ENCODE assay signal across 18 cellular contexts in genomic region chr11:12469451-12469850, GRCh38.
A peak's percentile ranks its signal among the peaks of the same experiment; 100 is the strongest.
DNase-seq lines count a peak whose midpoint lies in the region; ATAC-seq and TF ChIP-seq lines count a peak whose summit lies in the region.
"Had no signal": no experiment of that assay in that cellular context is flagged by ENCODE, and none has a peak within 500 bp of the region (broad histone marks: within the 10 kb centered on the region; RNA-seq: fewer than 3 reads in every experiment).

No MANE protein-coding gene starts in this region.

- no peaks in the 10 kb centered on the region for H3K9me2 ChIP-seq in Karpas-422 (replicated peaks; ENCODE audit: insufficient read depth, low read length)

- H3K23ac ChIP-seq in mesenchymal stem cell (ENCODE audit: low read length in 2 of 2) = no peak overlapping the region
- no peak overlapping the region for H3K23ac ChIP-seq in mesendoderm (ENCODE audit: low read length)

- no peak overlapping the region for H3K18ac ChIP-seq in mesenchymal stem cell (ENCODE audit: low read depth in 1 of 2, low read length in 2 of 2)
- no peak overlapping the region for H3K18ac ChIP-seq in mesendoderm (ENCODE audit: low read length)

- peaks cover 0 to 4% of the 10 kb centered on the region in 2 donors for H3K36me3 ChIP-seq in esophagus (ENCODE audit: control insufficient read depth in 2 of 2, insufficient read depth in 2 of 2, low read length in 1 of 2)
- peaks cover 10% of the 10 kb centered on the region in 2 experiments for H3K36me3 ChIP-seq in mesenchymal stem cell (ENCODE audit: control insufficient read depth in 1 of 2, insufficient read depth in 2 of 2, low read depth in 1 of 2, low read length in 2 of 2)
- H3K36me3 ChIP-seq in thoracic aorta = peaks cover 8% of the 10 kb centered on the region
- H3K36me3 ChIP-seq in mesendoderm (ENCODE audit: control insufficient read depth, insufficient read depth, low read length) = no peaks in the 10 kb centered on the region
- no peaks in the 10 kb centered on the region for H3K36me3 ChIP-seq in Karpas-422 (ENCODE audit: insufficient read depth, low read length)

- no peaks in the 10 kb centered on the region for H3K9me3 ChIP-seq in esophagus (ENCODE audit: control insufficient read depth in 2 of 2, insufficient read depth in 1 of 2, low read depth in 1 of 2, low read length in 1 of 2)
- no peaks in the 10 kb centered on the region for H3K9me3 ChIP-seq in mesenchymal stem cell (ENCODE audit: control insufficient read depth, low read length)
- no peaks in the 10 kb centered on the region for H3K9me3 ChIP-seq in thoracic aorta
- H3K9me3 ChIP-seq in Karpas-422 (ENCODE audit: low read length) = no peaks in the 10 kb centered on the region

- H2AK5ac ChIP-seq in mesenchymal stem cell (ENCODE audit: low read length, severe bottlenecking) (no peak overlapping the region), mesendoderm (ENCODE audit: low read length) (no peak overlapping the region)

- no peak for ATAC-seq in thoracic aorta (ENCODE audit: insufficient number of reproducible peaks, low FRiP score, low read depth)
- ATAC-seq: activated CD8-positive, alpha-beta memory T cell treated with anti-CD3 and anti-CD28 coated beads, Interleukin-2, amount 10 ng/mL, durations not matched to agents 7 days and 5 days; GM12878; stimulated activated naive B cell treated with anti-CD40 and anti-IgM and Interleukin-4, amounts not matched to agents 10 μg/mL and 1 μg/mL and 100 μg/mL, for 72 hours had no signal

- 42 to 58% methylated on average over 3 of the region's 3 CpGs for WGBS in esophagus, 2 donors
- WGBS in mesenchymal stem cell = 92% methylated on average over 3 of the region's 3 CpGs
- no CpG with 5 or more reads among the region's 3 CpGs for WGBS in mesendoderm (ENCODE audit: extremely low coverage, insufficient coverage, low lambda C conversion rate)

- no peak overlapping the region for H2BK15ac ChIP-seq in mesenchymal stem cell (ENCODE audit: low read depth, poor library complexity, severe bottlenecking)
- no peak overlapping the region for H2BK15ac ChIP-seq in mesendoderm (replicated peaks; ENCODE audit: low read depth)

- H3K4me2 ChIP-seq in mesenchymal stem cell (ENCODE audit: low read length, poor library complexity, severe bottlenecking) (no peak overlapping the region), mesendoderm (ENCODE audit: low read length) (no peak overlapping the region), Karpas-422 (ENCODE audit: low read depth, low read length, poor library complexity, severe bottlenecking) (no peak overlapping the region)

- H3K4me1 ChIP-seq in esophagus (ENCODE audit: control insufficient read depth in 2 of 2, insufficient read depth in 2 of 2, low read length in 1 of 2) (peaks cover 0 to 2% of the 10 kb centered on the region in 2 donors), mesenchymal stem cell (ENCODE audit: control insufficient read depth, insufficient read depth, low read depth, low read length) (peaks cover 5% of the 10 kb centered on the region), thoracic aorta (ENCODE audit: control insufficient read depth in 1 of 2, low read depth in 2 of 2) (peaks cover 23 to 35% of the 10 kb centered on the region in 2 donors), mesendoderm (ENCODE audit: control insufficient read depth, low read depth, low read length) (peaks cover 16% of the 10 kb centered on the region), Karpas-422 (ENCODE audit: low read length) (peaks cover 18% of the 10 kb centered on the region)

- H3K14ac ChIP-seq in mesenchymal stem cell (ENCODE audit: low read length in 2 of 2) = no peak overlapping the region

- no peak overlapping the region for H3K4ac ChIP-seq in mesenchymal stem cell (ENCODE audit: low read depth in 1 of 2, low read length in 2 of 2)
- H3K4ac ChIP-seq in mesendoderm (ENCODE audit: low read depth, low read length) = no peak overlapping the region

- H4K91ac ChIP-seq in mesenchymal stem cell (ENCODE audit: low read length) = no peak overlapping the region

- no peaks in the 10 kb centered on the region for H4K20me1 ChIP-seq in Karpas-422 (ENCODE audit: insufficient read depth, low read depth, low read length)

- no peak overlapping the region for H4K5ac ChIP-seq in mesendoderm (ENCODE audit: low read length)

- H2BK5ac ChIP-seq in mesenchymal stem cell (ENCODE audit: low read depth, low read length, poor library complexity, severe bottlenecking) (no peak overlapping the region), mesendoderm (ENCODE audit: low read length) (no peak overlapping the region)

- no peak overlapping the region for H3K4me3 ChIP-seq in esophagus (ENCODE audit: low read depth in 1 of 2, low read length in 2 of 2)
- peak overlapping the region in 1 of 2 experiments; percentile 65 for H3K4me3 ChIP-seq in mesenchymal stem cell (ENCODE audit: insufficient read depth in 1 of 2, low read depth in 1 of 2, low read length in 2 of 2)
- H3K4me3 ChIP-seq in thoracic aorta = peak overlapping the region; percentile 49
- H3K4me3 ChIP-seq in mesendoderm (ENCODE audit: low read length) = no peak overlapping the region
- H3K4me3 ChIP-seq in Karpas-422 (ENCODE audit: low read length) = no peak overlapping the region
- H3K4me3 ChIP-seq: GM12878, Peyer's patch had no signal

- H2AFZ ChIP-seq in mesenchymal stem cell (ENCODE audit: low read depth, low read length) = no peak overlapping the region
- H2AFZ ChIP-seq in Karpas-422 (ENCODE audit: low read length) = no peak overlapping the region

- no peak overlapping the region for H3K56ac ChIP-seq in mesendoderm (ENCODE audit: low read length)

- TF ChIP-seq CTCF in thoracic aorta (IDR thresholded peaks at IDR 0.05) = no peak

- H3K79me2 ChIP-seq in mesendoderm (ENCODE audit: control insufficient read depth, insufficient read depth, low read length) = no peaks in the 10 kb centered on the region
- H3K79me2 ChIP-seq in Karpas-422 (ENCODE audit: low read length) = no peaks in the 10 kb centered on the region

- H3K27ac ChIP-seq in esophagus (ENCODE audit: low read depth in 2 of 2, low read length in 1 of 2) (peak overlapping the region; percentile 13 to 40), mesenchymal stem cell (ENCODE audit: low read length, poor library complexity, severe bottlenecking) (no peak overlapping the region), thoracic aorta (peak overlapping the region in 1 of 2 donors; percentile 32), mesendoderm (ENCODE audit: low read depth, low read length) (no peak overlapping the region), Karpas-422 (ENCODE audit: low read length) (no peak overlapping the region)
- H3K27ac ChIP-seq: brain microvascular endothelial cell, C4-2B had no signal

- H3K79me1 ChIP-seq in mesenchymal stem cell (replicated peaks; ENCODE audit: low read length, poor library complexity, severe bottlenecking) (peaks cover 40% of the 10 kb centered on the region), mesendoderm (ENCODE audit: low read length) (no peaks in the 10 kb centered on the region)

- H3K27me3 ChIP-seq in esophagus (ENCODE audit: control insufficient read depth in 1 of 2, insufficient read depth in 2 of 2, low read length in 2 of 2) (no peaks in the 10 kb centered on the region), mesenchymal stem cell (ENCODE audit: control insufficient read depth in 1 of 2, insufficient read depth in 1 of 2, low read length in 2 of 2) (no peaks in the 10 kb centered on the region), thoracic aorta (replicated peaks; ENCODE audit: insufficient read depth) (no peaks in the 10 kb centered on the region), mesendoderm (ENCODE audit: insufficient read depth, low read length, poor library complexity) (no peaks in the 10 kb centered on the region), Karpas-422 (ENCODE audit: low read length) (no peaks in the 10 kb centered on the region)
- H3K27me3 ChIP-seq: brain microvascular endothelial cell, Peyer's patch had no signal

- peak; percentile 13 for DNase-seq in NCI-H1092 (lab: John Stamatoyannopoulos, UW)
- DNase-seq in mesenchymal stem cell = no peak
- no peak for DNase-seq in thoracic aorta (ENCODE audit: low spot score)
- DNase-seq in iPS-NIHi11 (ENCODE audit: low spot score) = no peak
- no peak for DNase-seq in mesendoderm
- no peak for DNase-seq in Karpas-422
- DNase-seq: activated CD4-positive, CD25-positive, alpha-beta regulatory T cell; activated CD8-positive, alpha-beta memory T cell treated with anti-CD3 and anti-CD28 coated beads, Interleukin-2, amount 10 ng/mL, durations not matched to agents 7 days and 5 days; brain microvascular endothelial cell; naive B cell; NCI-H146; NCI-H446; Peyer's patch; stimulated activated naive B cell treated with anti-CD40 and anti-IgM and Interleukin-4, amounts not matched to agents 10 μg/mL and 1 μg/mL and 100 μg/mL, for 72 hours; T-helper 1 cell had no signal

- H3K9ac ChIP-seq in mesenchymal stem cell (ENCODE audit: low read length) (peak overlapping the region; percentile 73), mesendoderm (ENCODE audit: low read length) (no peak overlapping the region), Karpas-422 (ENCODE audit: low read length) (no peak overlapping the region)

- H2BK12ac ChIP-seq in mesenchymal stem cell (ENCODE audit: low read length in 2 of 2) = no peak overlapping the region

- H2BK120ac ChIP-seq in mesenchymal stem cell (ENCODE audit: low read depth, low read length) (no peak overlapping the region), mesendoderm (ENCODE audit: low read depth, low read length) (no peak overlapping the region)

- no peak overlapping the region for H4K8ac ChIP-seq in mesenchymal stem cell (ENCODE audit: low read length)
- no peak overlapping the region for H4K8ac ChIP-seq in mesendoderm (ENCODE audit: low read depth, low read length)

Comparison
In these comparisons a context has a peak if more than half of its experiments do, and no peak if none do; other contexts are left out.
1. H3K27ac ChIP-seq: peak in esophagus (2 of 2); none in mesenchymal stem cell (single experiment), mesendoderm (single experiment) and Karpas-422 (single experiment).